16 cellular contexts compared by ENCODE assay signal in the genomic region with DNA sequence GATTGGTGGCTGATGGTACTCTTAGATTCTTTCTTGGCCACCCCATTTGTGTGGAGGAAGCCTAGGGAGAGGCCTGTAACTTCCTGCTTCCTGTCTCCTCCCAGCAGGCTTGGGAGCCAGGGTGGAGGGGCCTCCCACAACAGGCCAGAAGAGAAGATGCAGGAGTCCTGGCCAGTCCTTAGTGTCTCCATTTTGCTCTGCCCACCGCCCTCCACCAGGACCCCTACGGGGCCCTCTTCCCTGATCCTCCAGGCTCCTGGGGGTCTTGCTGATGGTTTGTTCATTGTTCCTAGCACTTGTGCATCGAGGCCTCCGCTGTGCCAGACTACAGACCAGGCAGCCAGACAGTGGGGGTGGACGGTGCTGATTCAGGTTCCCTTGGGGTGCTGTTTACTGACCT. TPM values are rescaled to one million over a fixed set of nuclear protein-coding genes. Genes with fewer than 3 reads are reported as not detected.
DNase-seq lines count a peak whose midpoint lies in the region; ATAC-seq, FAIRE-seq and TF ChIP-seq lines count a peak whose summit lies in the region.
"Had no signal": no experiment of that assay in that cellular context is flagged by ENCODE, and none has a peak within 500 bp of the region (broad histone marks: within the 10 kb centered on the region; RNA-seq: fewer than 3 reads in every experiment).

No MANE protein-coding gene starts in this region.

- no peak overlapping the region for H3T11ph ChIP-seq in H9 (ENCODE audit: low read length)

- H3K14ac ChIP-seq in H9 (ENCODE audit: insufficient read depth, low read length): no peak overlapping the region

- no peaks in the 10 kb centered on the region for H3K79me2 ChIP-seq in H9 (ENCODE audit: insufficient read depth, low read length)

- H3K9ac ChIP-seq in H9 (ENCODE audit: extremely low read depth, insufficient read length, low read length) (no peak overlapping the region), kidney (ENCODE audit: low read length in 2 of 2) (peak overlapping the region in 1 of 2 donors; percentile 73)

- H3K23me2 ChIP-seq in H9 (ENCODE audit: insufficient read length, low read depth, low read length, poor library complexity, severe bottlenecking): no peaks in the 10 kb centered on the region

- intact Hi-C loops in kidney (cut with DNase I): no loop called here
- intact Hi-C loops in psoas muscle (cut with DNase I): no loop called here

- H3K4me1 ChIP-seq in H9 (ENCODE audit: insufficient read depth, low read length) (peaks cover 5% of the 10 kb centered on the region; the same call in 1 of the 2 replicates), kidney (ENCODE audit: control insufficient read depth in 1 of 2, insufficient read depth in 1 of 2, low read depth in 1 of 2, low read length in 2 of 2) (peaks cover 55 to 61% of the 10 kb centered on the region in 2 donors), psoas muscle (peaks cover 9% of the 10 kb centered on the region)

- H3K27me3 ChIP-seq in H9 (ENCODE audit: insufficient read depth, low read length) (no peaks in the 10 kb centered on the region), psoas muscle (ENCODE audit: insufficient read depth in 3 of 3, low read length in 2 of 3) (no peaks in the 10 kb centered on the region)

- peaks cover 11 to 22% (median 16%) of the 10 kb centered on the region in 3 experiments for H3K36me3 Mint-ChIP-seq in H9 (ENCODE audit: insufficient read depth in 1 of 3, low read depth in 3 of 3)

- DNase-seq in H9 (no peak), dermis blood vessel endothelial cell (peak; percentile 78), kidney (no peak), psoas muscle (no peak), coronary artery (ENCODE audit: low spot score) (no peak), GM19238 (ENCODE audit: insufficient read length, low spot score) (no peak), NCI-H187 (lab: John Stamatoyannopoulos, UW) (no peak)
- no peak for DNase-seq in stimulated activated naive CD4-positive, alpha-beta T cell treated with Interleukin-2 at 50 U/mL for 16 hours (lab: John Stamatoyannopoulos, UW)
- DNase-seq: activated gamma-delta T cell treated with Interleukin-2 at 50 U/mL for 16 hours, C1 segment of cervical spinal cord, hippocampal formation, NCI-H146, NCI-H526, SHP77 had no signal

- H4K5ac ChIP-seq in H9 (ENCODE audit: insufficient read length, low read depth, low read length): no peak overlapping the region

- no peak overlapping the region for H3K4me2 ChIP-seq in H9 (ENCODE audit: insufficient read depth, insufficient read length, low read length)

- H2BK12ac ChIP-seq in H9 (ENCODE audit: insufficient read length, low read depth, low read length): no peak overlapping the region

- H2BK15ac ChIP-seq in H9 (ENCODE audit: low read depth, low read length): no peak overlapping the region

- no peak overlapping the region for H2AK5ac ChIP-seq in H9 (ENCODE audit: insufficient read length, low read length)

- H4K91ac ChIP-seq in H9 (ENCODE audit: insufficient read length, low read depth, low read length): no peak overlapping the region

- H3K27ac Mint-ChIP-seq in H9: peak overlapping the region; percentile 91 to 97 (median 97)
- H3K27ac Mint-ChIP-seq: stimulated activated naive CD8-positive, alpha-beta T cell treated with anti-CD3 and anti-CD28 coated beads, Interleukin-15, Interleukin-2, amounts not matched to agents 100 ng/mL and 50 ng/mL, for 24 hours had no signal

- WGBS in H9 (ENCODE audit: extremely low coverage, insufficient read length, low lambda C conversion rate): no CpG with 5 or more reads among the region's 5 CpGs
- 83 to 91% (median 86%) methylated on average over 5 of the region's 5 CpGs for WGBS in psoas muscle, 3 donors

- peaks cover 48 to 55% of the 10 kb centered on the region in 2 experiments for H3K4me1 Mint-ChIP-seq in H9

- no peak overlapping the region for H2AFZ ChIP-seq in H9 (ENCODE audit: low read length)

- H3K4me3 ChIP-seq in kidney (ENCODE audit: low read length in 2 of 2): peak overlapping the region in 1 of 2 donors; percentile 23
- no peak overlapping the region for H3K4me3 ChIP-seq in psoas muscle
- no peak overlapping the region for H3K4me3 ChIP-seq in coronary artery

- H3K9me3 ChIP-seq in H9 (ENCODE audit: control insufficient read depth, low read depth, low read length): no peaks in the 10 kb centered on the region
- H3K9me3 ChIP-seq in kidney (ENCODE audit: control insufficient read depth in 1 of 2, low read length in 2 of 2): no peaks in the 10 kb centered on the region
- no peaks in the 10 kb centered on the region for H3K9me3 ChIP-seq in psoas muscle

- H3K56ac ChIP-seq in H9 (ENCODE audit: insufficient read length, low read depth, low read length): no peak overlapping the region

- no peak overlapping the region for H3K23ac ChIP-seq in H9 (ENCODE audit: insufficient read length, low read depth, low read length)

- H3K36me3 ChIP-seq in kidney (ENCODE audit: control insufficient read depth in 1 of 2, insufficient read depth in 2 of 2, low read length in 2 of 2): no peaks in the 10 kb centered on the region
- peaks cover 0 to 3% of the 10 kb centered on the region in 2 donors for H3K36me3 ChIP-seq in psoas muscle (ENCODE audit: insufficient read depth in 1 of 2, low read depth in 1 of 2)

- peak in 2 of 4 donors; percentile 40 to 57 for ATAC-seq in psoas muscle

- H3K4ac ChIP-seq in H9 (ENCODE audit: low read depth, low read length): no peak overlapping the region

- no peak overlapping the region for H2BK120ac ChIP-seq in H9 (ENCODE audit: low read depth, low read length, poor library complexity, severe bottlenecking)

- H3K27ac ChIP-seq in H9 (ENCODE audit: insufficient read length, low read depth, low read length) (no peak overlapping the region), kidney (ENCODE audit: low read depth in 2 of 2, low read length in 2 of 2) (peak overlapping the region; percentile 11 to 51), psoas muscle (peak overlapping the region; percentile 30), coronary artery (peak overlapping the region in 1 of 2 donors; percentile 23)

- H4K20me1 ChIP-seq in H9 (ENCODE audit: control insufficient read depth, insufficient read depth, insufficient read length): no peaks in the 10 kb centered on the region

- H3K9me3 Mint-ChIP-seq in H9: peaks cover 3% of the 10 kb centered on the region in 2 experiments; a peak in 3 of 5 replicates
- H3K9me3 Mint-ChIP-seq: stimulated activated naive CD8-positive, alpha-beta T cell treated with anti-CD3 and anti-CD28 coated beads, Interleukin-15, Interleukin-2, amounts not matched to agents 100 ng/mL and 50 ng/mL, for 24 hours had no signal

- TF ChIP-seq CTCF in H9 (conservative IDR thresholded peaks at IDR 0.05) (no peak), kidney (IDR thresholded peaks at IDR 0.05; ENCODE audit: borderline replicate concordance, extremely low read depth, insufficient read depth) (no peak), psoas muscle (IDR thresholded peaks at IDR 0.05) (no peak), coronary artery (IDR thresholded peaks at IDR 0.05) (no peak)

- peak overlapping the region; percentile 30 to 49; a peak in 3 of 5 replicates for H3K4me3 Mint-ChIP-seq in H9
- H3K4me3 Mint-ChIP-seq: stimulated activated naive CD8-positive, alpha-beta T cell treated with anti-CD3 and anti-CD28 coated beads, Interleukin-15, Interleukin-2, amounts not matched to agents 100 ng/mL and 50 ng/mL, for 24 hours had no signal

- no peaks in the 10 kb centered on the region for H3K79me1 ChIP-seq in H9 (ENCODE audit: insufficient read depth, low read depth, low read length, poor library complexity, severe bottlenecking)

- no peak overlapping the region for H2BK20ac ChIP-seq in H9 (ENCODE audit: low read depth, low read length, poor library complexity, severe bottlenecking)

- H3K18ac ChIP-seq in H9 (ENCODE audit: insufficient read length, low read depth, low read length): no peak overlapping the region

- no peak overlapping the region for H4K8ac ChIP-seq in H9 (replicated peaks; ENCODE audit: insufficient read length, low read depth, low read length)

- H2BK5ac ChIP-seq in H9 (ENCODE audit: insufficient read length, low read length): no peak overlapping the region

- no peak for FAIRE-seq in kidney (lab: Jason Lieb, UNC)

- H3K27me3 Mint-ChIP-seq in H9 (ENCODE audit: low read depth): peaks cover 6% of the 10 kb centered on the region
- H3K27me3 Mint-ChIP-seq: brain; stimulated activated naive CD8-positive, alpha-beta T cell treated with anti-CD3 and anti-CD28 coated beads, Interleukin-15, Interleukin-2, amounts not matched to agents 100 ng/mL and 50 ng/mL, for 24 hours had no signal

RNA-seq across cellular contexts. Expression of gene TSPAN9, which starts 6.8 kb away (rescaled TPM):
- total RNA-seq in H9 (2021) (16.8 and 19.0 TPM in 2 replicates), dermis blood vessel endothelial cell (70.8 and 125 TPM in 2 replicates), kidney (81.6 TPM), psoas muscle (10 to 100 TPM in 3 of 4 donors, 1 to 10 TPM in 1; 8.0 to 28.0 (median 13.4) TPM)
- polyA plus RNA-seq in kidney (ENCODE audit: insufficient read depth, low read depth, low replicate concordance) (62.4 TPM), psoas muscle (10 to 100 TPM in 1 of 3 donors, 1 to 10 TPM in 2; 6.4 to 11.6 (median 9.8) TPM)
